ENCODE assay signal across 12 cellular contexts in the genomic region with DNA sequence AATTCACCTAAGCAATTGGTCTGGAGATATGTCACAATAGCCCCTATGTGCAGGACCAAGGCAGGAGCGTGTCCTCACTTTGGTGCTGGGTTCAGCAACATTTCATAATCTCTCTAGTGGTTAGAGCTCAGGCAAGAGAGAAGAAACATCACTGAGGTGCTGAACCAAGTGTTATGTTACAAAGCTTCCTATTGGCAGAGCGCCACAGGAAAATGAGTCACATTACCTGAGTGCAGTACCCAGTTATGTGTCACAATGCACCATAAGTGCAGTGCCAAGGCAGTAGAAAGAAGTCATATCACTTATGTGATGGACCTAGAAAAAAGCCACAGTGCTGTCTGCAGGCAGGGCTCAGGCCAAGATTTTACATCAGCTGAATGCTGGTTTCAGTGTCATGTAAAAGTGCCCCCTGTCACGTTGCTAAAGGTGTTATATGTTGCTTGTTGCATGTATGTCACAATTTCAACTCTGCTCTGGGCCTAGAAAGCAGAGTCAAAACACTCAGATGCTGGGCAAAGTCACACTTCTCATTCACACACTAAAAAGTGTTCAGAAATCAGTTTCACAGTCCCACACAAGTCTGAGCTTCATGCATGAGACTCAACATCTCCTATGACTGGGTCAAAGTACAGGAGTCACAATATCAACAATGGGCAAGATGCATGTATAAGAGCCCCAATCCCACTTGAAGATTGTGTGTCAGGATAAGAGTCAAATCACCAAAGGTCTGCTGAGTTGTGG. TPM values are rescaled to one million over a fixed set of nuclear protein-coding genes. Genes with fewer than 3 reads are reported as not detected.
DNase-seq lines count a peak whose midpoint lies in the region; ATAC-seq and TF ChIP-seq lines count a peak whose summit lies in the region.
"Not testable (repeated sequence)": the region's sequence is repeated elsewhere in the genome, so short reads cannot be mapped to it uniquely, and the experiment has no call there.
"Had no signal": no experiment of that assay in that cellular context is flagged by ENCODE, and none has a peak within 500 bp of the region (broad histone marks: within the 10 kb centered on the region; RNA-seq: fewer than 3 reads in every experiment).

No MANE protein-coding gene starts in this region.

- not testable (repeated sequence) for H3K4me3 ChIP-seq in upper lobe of right lung

- intact Hi-C loops in upper lobe of right lung (cut with DNase I), result not testable (repeated sequence)

- H3K4me1 ChIP-seq in upper lobe of right lung, result not testable (repeated sequence)

- H3K9me3 ChIP-seq in upper lobe of right lung, result not testable (repeated sequence)

- DNase-seq in left lobe of liver (ENCODE audit: low spot score); stimulated activated effector memory CD8-positive, alpha-beta T cell treated with anti-CD3 and anti-CD28 coated beads, Interleukin-12 subunit alpha, Interleukin-12 subunit beta, amount 100 ng/mL, for 72 hours (ENCODE audit: low spot score in 2 of 2); upper lobe of right lung: not testable (repeated sequence)

- H3K36me3 ChIP-seq in upper lobe of right lung, result not testable (repeated sequence)

- not testable (repeated sequence) for H3K9me3 Mint-ChIP-seq in activated T-helper 17 cell treated with anti-CD3 and anti-CD28 coated beads, Interleukin-2, amount 50 U/mL, for 72 hours; stimulated activated effector memory CD8-positive, alpha-beta T cell treated with anti-CD3 and anti-CD28 coated beads, Interleukin-12 subunit alpha, Interleukin-12 subunit beta, amount 100 ng/mL, for 72 hours

- not testable (repeated sequence) for H3K27me3 ChIP-seq in upper lobe of right lung

- not testable (repeated sequence) for H3K27me3 Mint-ChIP-seq in activated T-helper 17 cell treated with anti-CD3 and anti-CD28 coated beads, Interleukin-2, amount 50 U/mL, for 72 hours

- H3K36me3 Mint-ChIP-seq in activated T-helper 17 cell treated with anti-CD3 and anti-CD28 coated beads, Interleukin-2, amount 50 U/mL, for 72 hours (ENCODE audit: low read depth); stimulated activated effector memory CD8-positive, alpha-beta T cell treated with anti-CD3 and anti-CD28 coated beads, Interleukin-12 subunit alpha, Interleukin-12 subunit beta, amount 100 ng/mL, for 72 hours: not testable (repeated sequence)

- peak; percentile 15 to 31 for ATAC-seq in activated CD4-positive, CD25-positive, alpha-beta regulatory T cell treated with anti-CD3 and anti-CD28 coated beads, Interleukin-2, amount 50 U/mL, for 24 hours
- peak; percentile 43 for ATAC-seq in activated T-helper 17 cell treated with anti-CD3 and anti-CD28 coated beads, Interleukin-2, amount 50 U/mL, for 72 hours (replicated peaks)
- ATAC-seq in left lobe of liver (peak; percentile 67), upper lobe of right lung (peak; percentile 24)
- ATAC-seq in stimulated activated effector memory CD8-positive, alpha-beta T cell treated with anti-CD3 and anti-CD28 coated beads, Interleukin-12 subunit alpha, Interleukin-12 subunit beta, amount 100 ng/mL, for 72 hours, result peak; percentile 55

- not testable (repeated sequence) for H3K4me1 Mint-ChIP-seq in activated T-helper 17 cell treated with anti-CD3 and anti-CD28 coated beads, Interleukin-2, amount 50 U/mL, for 72 hours; stimulated activated effector memory CD8-positive, alpha-beta T cell treated with anti-CD3 and anti-CD28 coated beads, Interleukin-12 subunit alpha, Interleukin-12 subunit beta, amount 100 ng/mL, for 72 hours

- TF ChIP-seq CTCF in upper lobe of right lung (IDR thresholded peaks at IDR 0.05), result not testable (repeated sequence)

- H3K4me3 Mint-ChIP-seq in activated T-helper 17 cell treated with anti-CD3 and anti-CD28 coated beads, Interleukin-2, amount 50 U/mL, for 72 hours; stimulated activated effector memory CD8-positive, alpha-beta T cell treated with anti-CD3 and anti-CD28 coated beads, Interleukin-12 subunit alpha, Interleukin-12 subunit beta, amount 100 ng/mL, for 72 hours: not testable (repeated sequence)

- not testable (repeated sequence) for H3K27ac Mint-ChIP-seq in activated T-helper 17 cell treated with anti-CD3 and anti-CD28 coated beads, Interleukin-2, amount 50 U/mL, for 72 hours; stimulated activated effector memory CD8-positive, alpha-beta T cell treated with anti-CD3 and anti-CD28 coated beads, Interleukin-12 subunit alpha, Interleukin-12 subunit beta, amount 100 ng/mL, for 72 hours

- H3K27ac ChIP-seq in upper lobe of right lung, result not testable (repeated sequence)

RNA-seq across cellular contexts. Expression of gene BPY2C, which starts 12.5 kb away (rescaled TPM):
- total RNA-seq in activated T-helper 17 cell treated with anti-CD3 and anti-CD28 coated beads, Interleukin-2, amount 50 U/mL, for 72 hours, result not detected
- total RNA-seq in left lobe of liver (not detected), upper lobe of right lung (not detected)
- total RNA-seq: A673; CD4-positive, alpha-beta memory T cell; CD4-positive, CD25-positive, alpha-beta regulatory T cell; CD8-positive, alpha-beta memory T cell; Daoy; G401; GM12878 had no signal
